ENCODE assay signal across 19 cellular contexts in genomic region chr19:49061000-49061399, GRCh38. TPM values are rescaled to one million over a fixed set of nuclear protein-coding genes. Genes with fewer than 3 reads are reported as not detected.
DNase-seq lines count a peak whose midpoint lies in the region; ATAC-seq, FAIRE-seq and TF ChIP-seq lines count a peak whose summit lies in the region.
"Had no signal": no experiment of that assay in that cellular context is flagged by ENCODE, and none has a peak within 500 bp of the region (broad histone marks: within the 10 kb centered on the region; RNA-seq: fewer than 3 reads in every experiment).

No MANE protein-coding gene starts in this region.

- H3K9me2 ChIP-seq in SK-N-SH = no peaks in the 10 kb centered on the region
- H3K9me2 ChIP-seq in HCT116 (ENCODE audit: insufficient read depth) = no peaks in the 10 kb centered on the region

- intact Hi-C loops in HCT116 (cut with micrococcal nuclease) (no loop called here), K562 (cut with micrococcal nuclease) (no loop called here)

- no TSS peak for BruUV-seq in HCT116 (replicated peaks; lab: Mats Ljungman, UMichigan)
- BruUV-seq in K562 (replicated peaks; lab: Mats Ljungman, UMichigan) = no TSS peak

- H3K9me1 ChIP-seq in K562 (ENCODE audit: control insufficient read depth, insufficient read depth, low read length) = no peaks in the 10 kb centered on the region

- ATAC-seq in SK-N-SH treated with all-trans-retinoic acid at 6 μM for 48 hours (no peak), HCT116 (no peak), K562 (no peak)

- H3K9ac ChIP-seq in SK-N-SH = no peak overlapping the region
- peak overlapping the region; percentile 14; the same call in 1 of the 2 replicates for H3K9ac ChIP-seq in HCT116 (ENCODE audit: low read length)
- no peak overlapping the region for H3K9ac ChIP-seq in K562 (ENCODE audit: insufficient read depth in 1 of 2, low read depth in 2 of 2, low read length in 2 of 2)

- TF ChIP-seq POLR2A in HCT116 (IDR thresholded peaks at IDR 0.05; ENCODE audit: borderline replicate concordance, extremely low read depth, insufficient read depth, insufficient read length) = no peak
- TF ChIP-seq POLR2A in K562 (conservative IDR thresholded peaks at IDR 0.05) = no peak

- peaks cover 0 to 23% of the 10 kb centered on the region in 2 experiments; a peak in 2 of 4 replicates for H3K4me1 ChIP-seq in SK-N-SH (ENCODE audit: control insufficient read depth in 1 of 2, insufficient read depth in 2 of 2, low read depth in 1 of 2, low read length in 1 of 2)
- peaks cover 36 to 86% of the 10 kb centered on the region in 2 experiments for H3K4me1 ChIP-seq in HCT116 (ENCODE audit: control insufficient read depth in 1 of 2, insufficient read depth in 2 of 2, low read length in 2 of 2)
- peaks cover 2 to 46% of the 10 kb centered on the region in 2 experiments; a peak in 4 of 5 replicates for H3K4me1 ChIP-seq in K562 (replicated peaks in 1 of 2; ENCODE audit: control insufficient read depth in 2 of 2, insufficient read depth in 2 of 2, low read length in 2 of 2)

- RAD21 ChIA-PET in HCT116 (lab: Charles Lee; ENCODE audit: low non-redundant PET in 1 of 2, low total read pairs in 2 of 2, uncharacterized antibody in 2 of 2, unreplicated experiment in 2 of 2) = no interaction called here

- H3K36me3 ChIP-seq in SK-N-SH (replicated peaks in 1 of 2; ENCODE audit: control insufficient read depth in 1 of 2, insufficient read depth in 2 of 2, low read length in 1 of 2) = no peaks in the 10 kb centered on the region
- H3K36me3 ChIP-seq in HCT116 (ENCODE audit: control insufficient read depth in 1 of 2, insufficient read depth in 2 of 2, low read length in 2 of 2) = no peaks in the 10 kb centered on the region
- no peaks in the 10 kb centered on the region for H3K36me3 ChIP-seq in K562 (ENCODE audit: control insufficient read depth, insufficient read depth, low read length)
- H3K36me3 ChIP-seq: HAP-1 had no signal

- H3K27ac ChIP-seq in SK-N-SH (ENCODE audit: low read depth in 2 of 2, low read length in 1 of 2) (no peak overlapping the region), HCT116 (ENCODE audit: low read depth, low read length) (no peak overlapping the region), K562 (ENCODE audit: extremely low read depth, low read depth, low read length) (no peak overlapping the region)
- H3K27ac ChIP-seq: 22Rv1, HL-60 had no signal

- POLR2A ChIA-PET in SK-N-SH (lab: Yijun Ruan, JAX) = no interaction called here
- POLR2A ChIA-PET in HCT116 (lab: Charles Lee) = interaction anchor here (0.5 kb wide), 1 partner anchor 67 kb away, joined by 4 read pairs; the partner anchor contains the start of gene RUVBL2
- POLR2A ChIA-PET in K562 (lab: Yijun Ruan, JAX) = interaction anchor here (0.6 to 1.4 kb wide), 2 partner anchors 9 to 395 kb away, joined by 3 to 4 read pairs; no protein-coding TSS in a partner anchor

- WGBS in SK-N-SH (ENCODE audit: low lambda C conversion rate) = 100% methylated on average over 1 of the region's 2 CpGs
- 12% methylated on average over 2 of the region's 2 CpGs for WGBS in K562 (ENCODE audit: insufficient coverage, low coverage, missing lambda C conversion rate)

- H4K20me1 ChIP-seq in SK-N-SH (ENCODE audit: insufficient read depth) (no peaks in the 10 kb centered on the region), HCT116 (ENCODE audit: insufficient read depth) (no peaks in the 10 kb centered on the region), K562 (replicated peaks; ENCODE audit: control insufficient read depth, insufficient read depth, low read length) (peaks cover 4% of the 10 kb centered on the region; the same call in 1 of the 2 replicates)

- no peak for TF ChIP-seq EP300 in SK-N-SH (IDR thresholded peaks at IDR 0.05; ENCODE audit: borderline replicate concordance in 1 of 2, low read depth in 1 of 2, low read length in 1 of 2)
- TF ChIP-seq EP300 in K562 (IDR thresholded peaks at IDR 0.05; ENCODE audit: low read length) = no peak

- no peak for TF ChIP-seq RAD21 in SK-N-SH (IDR thresholded peaks at IDR 0.05; ENCODE audit: low read length)
- no peak for TF ChIP-seq RAD21 in HCT116 (IDR thresholded peaks at IDR 0.05; ENCODE audit: low read depth)
- no peak for TF ChIP-seq RAD21 in K562 (CRISPR knock-in tag; conservative IDR thresholded peaks at IDR 0.05 in 1 of 2, IDR thresholded peaks at IDR 0.05 in 1 of 2)

- no peaks in the 10 kb centered on the region for H3K27me3 ChIP-seq in SK-N-SH (ENCODE audit: insufficient read depth)
- H3K27me3 ChIP-seq in HCT116 (ENCODE audit: insufficient read depth, low read length) = no peaks in the 10 kb centered on the region
- peaks cover 19 to 61% of the 10 kb centered on the region in 2 experiments; a peak in 3 of 5 replicates for H3K27me3 ChIP-seq in K562 (ENCODE audit: control insufficient read depth in 2 of 2, insufficient read depth in 2 of 2, low read length in 2 of 2)

- peaks cover 66% of the 10 kb centered on the region for H3K79me2 ChIP-seq in SK-N-SH (ENCODE audit: insufficient read depth)
- H3K79me2 ChIP-seq in HCT116 (ENCODE audit: insufficient read depth, low read length) = no peaks in the 10 kb centered on the region; the same call in 1 of the 2 replicates
- H3K79me2 ChIP-seq in K562 (ENCODE audit: control insufficient read depth, insufficient read depth, low read length) = no peaks in the 10 kb centered on the region

- TF ChIP-seq CTCF in SK-N-SH (IDR thresholded peaks at IDR 0.05) = no peak
- no peak for TF ChIP-seq CTCF in HCT116 (IDR thresholded peaks at IDR 0.05 in 2 of 3, conservative IDR thresholded peaks at IDR 0.05 in 1 of 3; ENCODE audit: borderline replicate concordance in 1 of 3, insufficient read depth in 1 of 3, low read depth in 2 of 3, low read length in 2 of 3)
- no peak for TF ChIP-seq CTCF in K562 (IDR thresholded peaks at IDR 0.05 in 2 of 3, conservative IDR thresholded peaks at IDR 0.05 in 1 of 3; ENCODE audit: insufficient read depth in 2 of 3, low read depth in 1 of 3, low read length in 3 of 3)

- no peak overlapping the region for H3K4me2 ChIP-seq in SK-N-SH
- H3K4me2 ChIP-seq in HCT116 (ENCODE audit: low read length) = peak overlapping the region; percentile 47
- no peak overlapping the region for H3K4me2 ChIP-seq in K562 (ENCODE audit: insufficient read depth, low read length)

- no peak for FAIRE-seq in K562 (lab: Jason Lieb, UNC)
- FAIRE-seq: GM19239, H1 had no signal

- H3K9me3 ChIP-seq in SK-N-SH (no peaks in the 10 kb centered on the region), HCT116 (ENCODE audit: control insufficient read depth in 1 of 2, insufficient read depth in 1 of 2, low read depth in 1 of 2, low read length in 2 of 2) (no peaks in the 10 kb centered on the region), K562 (replicated peaks; ENCODE audit: control insufficient read depth, insufficient read depth, low read depth, low read length) (no peaks in the 10 kb centered on the region)
- H3K9me3 ChIP-seq: HAP-1 had no signal

- H3K4me3 ChIP-seq in SK-N-SH (ENCODE audit: low read depth in 2 of 2, low read length in 1 of 2) = no peak overlapping the region
- H3K4me3 ChIP-seq in HCT116 (replicated peaks in 1 of 2; ENCODE audit: low read depth in 1 of 2, low read length in 2 of 2) = no peak overlapping the region
- H3K4me3 ChIP-seq in K562 = no peak overlapping the region
- H3K4me3 ChIP-seq: HAP-1 had no signal

- peaks cover 12% of the 10 kb centered on the region for H3F3A ChIP-seq in SK-N-SH (replicated peaks; ENCODE audit: insufficient read depth)

- DNase-seq in SK-N-SH = no peak
- no peak for DNase-seq in HCT116 (ENCODE audit: low read depth, low spot score)
- no peak for DNase-seq in K562 (ENCODE audit: extremely low read depth in 1 of 4, low spot score in 3 of 4)
- no peak for DNase-seq in cortex of kidney (lab: John Stamatoyannopoulos, UW)
- no peak for DNase-seq in germinal center (ENCODE audit: low spot score)
- no peak for DNase-seq in RKO (ENCODE audit: low spot score)
- DNase-seq: ACHN; C1 segment of cervical spinal cord; CD4-positive, alpha-beta memory T cell; COR-L47; DMS53; GF-D8; KBM-7 had no signal

- in situ Hi-C loops in K562 (cut with MboI) = no loop called here

- CTCF ChIA-PET in SK-N-SH (lab: Yijun Ruan, JAX) (interaction anchor here (1.4 to 3.0 kb wide), 4 partner anchors 8 to 147 kb away, joined by 3 to 10 read pairs (median 6); partner anchors contain the start of genes GYS1 and RUVBL2), HCT116 (lab: Charles Lee) (interaction anchor here (1.0 to 1.5 kb wide), 2 partner anchors 13 to 30 kb away, joined by 3 to 6 read pairs; no protein-coding TSS in a partner anchor), K562 (lab: Yijun Ruan, JAX; ENCODE audit: low intra/inter-chr PET ratio) (no interaction called here)

- no peak overlapping the region for H2AFZ ChIP-seq in SK-N-SH (ENCODE audit: low read depth)
- no peak overlapping the region for H2AFZ ChIP-seq in HCT116 (ENCODE audit: low read depth, low read length, poor library complexity, severe bottlenecking)
- no peak overlapping the region for H2AFZ ChIP-seq in K562 (ENCODE audit: low read depth, low read length)

RNA-seq across cellular contexts. Expression of gene CGB7, which starts 3.5 kb away (rescaled TPM):
- polyA plus RNA-seq in SK-N-SH (2012; rRNA removed) = 2.0 and 2.1 TPM in 2 replicates
- polyA plus RNA-seq in SK-N-SH (2012; cell fraction: cytosol; rRNA removed) = 0.53 and 0.93 TPM in 2 replicates
- 14.3 and 19.4 TPM in 2 replicates for polyA plus RNA-seq in SK-N-SH (2012; cell fraction: nucleus; rRNA removed)
- total RNA-seq in HCT116 (2021; ENCODE audit: unreplicated experiment) = 5.4 TPM
- 4.4 and 4.5 TPM in 2 replicates for polyA plus RNA-seq in HCT116 (2012)
- total RNA-seq in K562 (2011; cell fraction: chromatin; rRNA removed; ENCODE audit: low replicate concordance) = not detected in 2 replicates
- not detected in 2 replicates for total RNA-seq in K562 (2011; cell fraction: nucleolus; rRNA removed)
- total RNA-seq in K562 (2011; cell fraction: nucleoplasm; rRNA removed) = not detected in 2 replicates
- total RNA-seq in K562 (2014; rRNA removed) = not detected in 2 replicates
- not detected in 2 replicates for total RNA-seq in K562 (2014; rRNA removed; fragmentation: Illumina TruSeq; extraction: Trizol)
- total RNA-seq in K562 (2015; rRNA removed; fragmentation: Illumina TruSeq; extraction: Trizol) = not detected in 2 replicates
- total RNA-seq in K562 (2021) = not detected in 2 replicates
- polyA plus RNA-seq in K562 (2011; rRNA removed) = not detected in 2 replicates
- polyA plus RNA-seq in K562 (2011; cell fraction: cytosol; rRNA removed) = 0.18 TPM in 1 of 2 replicates, not detected in the other
- polyA plus RNA-seq in K562 (2011; cell fraction: nucleus; rRNA removed) = 0.06 TPM in 1 of 2 replicates, not detected in the other
- polyA plus RNA-seq in K562 (2012) = 0.04 TPM in 1 of 2 replicates, not detected in the other
- not detected in 2 replicates for polyA plus RNA-seq in K562 (2014; fragmentation: Illumina TruSeq; extraction: Trizol)
- polyA plus RNA-seq in K562 (2014; fragmentation: Nextera tagmentation; extraction: Ambion mirVana) = not detected
- not detected in 2 replicates for polyA plus RNA-seq in K562 (2014; rRNA removed)
- polyA minus RNA-seq in K562 (2011; rRNA and poly(A)+ RNA removed) = not detected in 2 replicates
- polyA minus RNA-seq in K562 (2011; cell fraction: cytosol; rRNA and poly(A)+ RNA removed) = not detected in 2 replicates
- polyA minus RNA-seq in K562 (2011; cell fraction: nucleus; rRNA and poly(A)+ RNA removed) = not detected in 2 replicates
- total RNA-seq: CD4-positive, alpha-beta memory T cell had no signal
- polyA plus RNA-seq: CD4-positive, alpha-beta memory T cell had no signal

RNA-seq across cellular contexts. Expression of gene NTF4, which starts 3.6 kb away (rescaled TPM):
- polyA plus RNA-seq in SK-N-SH (2012; rRNA removed) (0.66 and 1.6 TPM in 2 replicates), K562 (2011; rRNA removed) (not detected in 2 replicates), K562 (2014; fragmentation: Illumina TruSeq; extraction: Trizol) (not detected in 2 replicates), K562 (2014; fragmentation: Nextera tagmentation; extraction: Ambion mirVana) (not detected), K562 (2014; rRNA removed) (not detected in 2 replicates)
- 0.68 and 0.71 TPM in 2 replicates for polyA plus RNA-seq in SK-N-SH (2012; cell fraction: cytosol; rRNA removed)
- polyA plus RNA-seq in SK-N-SH (2012; cell fraction: nucleus; rRNA removed) = 4.8 and 7.8 TPM in 2 replicates
- total RNA-seq in HCT116 (2021; ENCODE audit: unreplicated experiment) (1.7 TPM), K562 (2014; rRNA removed) (not detected in 2 replicates), K562 (2014; rRNA removed; fragmentation: Illumina TruSeq; extraction: Trizol) (not detected in 2 replicates), K562 (2015; rRNA removed; fragmentation: Illumina TruSeq; extraction: Trizol) (not detected in 2 replicates), K562 (2021) (not detected in 2 replicates)
- 2.1 and 2.3 TPM in 2 replicates for polyA plus RNA-seq in HCT116 (2012)
- not detected in 2 replicates for total RNA-seq in K562 (2011; cell fraction: chromatin; rRNA removed; ENCODE audit: low replicate concordance)
- not detected in 2 replicates for total RNA-seq in K562 (2011; cell fraction: nucleolus; rRNA removed)
- total RNA-seq in K562 (2011; cell fraction: nucleoplasm; rRNA removed) = not detected in 2 replicates
- not detected in 2 replicates for polyA plus RNA-seq in K562 (2011; cell fraction: cytosol; rRNA removed)
- polyA plus RNA-seq in K562 (2011; cell fraction: nucleus; rRNA removed) = not detected in 2 replicates
- polyA plus RNA-seq in K562 (2012) = 0.18 TPM in 1 of 2 replicates, not detected in the other
- not detected in 2 replicates for polyA minus RNA-seq in K562 (2011; rRNA and poly(A)+ RNA removed)
- polyA minus RNA-seq in K562 (2011; cell fraction: cytosol; rRNA and poly(A)+ RNA removed) = not detected in 2 replicates
- not detected in 2 replicates for polyA minus RNA-seq in K562 (2011; cell fraction: nucleus; rRNA and poly(A)+ RNA removed)
- total RNA-seq: CD4-positive, alpha-beta memory T cell had no signal
- polyA plus RNA-seq: CD4-positive, alpha-beta memory T cell had no signal

RNA-seq across cellular contexts. Expression of gene KCNA7, which starts 11.5 kb away (rescaled TPM):
- polyA plus RNA-seq in SK-N-SH (2012; rRNA removed) (0.02 TPM in 1 of 2 replicates, not detected in the other), K562 (2011; rRNA removed) (not detected in 2 replicates), K562 (2014; fragmentation: Illumina TruSeq; extraction: Trizol) (0.04 TPM in 1 of 2 replicates, not detected in the other), K562 (2014; fragmentation: Nextera tagmentation; extraction: Ambion mirVana) (not detected), K562 (2014; rRNA removed) (not detected in 2 replicates)
- polyA plus RNA-seq in SK-N-SH (2012; cell fraction: cytosol; rRNA removed) = 0.01 TPM in 1 of 2 replicates, not detected in the other
- polyA plus RNA-seq in SK-N-SH (2012; cell fraction: nucleus; rRNA removed) = 0.02 TPM in 1 of 2 replicates, not detected in the other
- total RNA-seq in HCT116 (2021; ENCODE audit: unreplicated experiment) (not detected), K562 (2014; rRNA removed) (0.04 and 0.05 TPM in 2 replicates), K562 (2014; rRNA removed; fragmentation: Illumina TruSeq; extraction: Trizol) (0.04 TPM in 1 of 2 replicates, not detected in the other), K562 (2015; rRNA removed; fragmentation: Illumina TruSeq; extraction: Trizol) (not detected in 2 replicates), K562 (2021) (not detected in 2 replicates)
- 0.02 and 0.10 TPM in 2 replicates for polyA plus RNA-seq in HCT116 (2012)
- total RNA-seq in K562 (2011; cell fraction: chromatin; rRNA removed; ENCODE audit: low replicate concordance) = 0.12 TPM in 1 of 2 replicates, not detected in the other
- total RNA-seq in K562 (2011; cell fraction: nucleolus; rRNA removed) = 0.13 and 0.17 TPM in 2 replicates
- 0.15 TPM in 1 of 2 replicates, not detected in the other for total RNA-seq in K562 (2011; cell fraction: nucleoplasm; rRNA removed)
- polyA plus RNA-seq in K562 (2011; cell fraction: cytosol; rRNA removed) = 0.01 TPM in 1 of 2 replicates, not detected in the other
- not detected in 2 replicates for polyA plus RNA-seq in K562 (2011; cell fraction: nucleus; rRNA removed)
- polyA plus RNA-seq in K562 (2012) = 0.01 and 0.04 TPM in 2 replicates
- polyA minus RNA-seq in K562 (2011; rRNA and poly(A)+ RNA removed) = 0.06 and 0.07 TPM in 2 replicates
- not detected in 2 replicates for polyA minus RNA-seq in K562 (2011; cell fraction: cytosol; rRNA and poly(A)+ RNA removed)
- polyA minus RNA-seq in K562 (2011; cell fraction: nucleus; rRNA and poly(A)+ RNA removed) = not detected in 2 replicates
- total RNA-seq: CD4-positive, alpha-beta memory T cell had no signal
- polyA plus RNA-seq: CD4-positive, alpha-beta memory T cell had no signal

RNA-seq across cellular contexts. Expression of gene CGB8, which starts 12.1 kb away (rescaled TPM):
- polyA plus RNA-seq in SK-N-SH (2012; rRNA removed) (0.13 TPM in 1 of 2 replicates, not detected in the other), K562 (2011; rRNA removed) (not detected in 2 replicates), K562 (2014; fragmentation: Illumina TruSeq; extraction: Trizol) (not detected in 2 replicates), K562 (2014; fragmentation: Nextera tagmentation; extraction: Ambion mirVana) (not detected), K562 (2014; rRNA removed) (not detected in 2 replicates)
- polyA plus RNA-seq in SK-N-SH (2012; cell fraction: cytosol; rRNA removed) = not detected in 2 replicates
- 0.23 and 0.29 TPM in 2 replicates for polyA plus RNA-seq in SK-N-SH (2012; cell fraction: nucleus; rRNA removed)
- total RNA-seq in HCT116 (2021; ENCODE audit: unreplicated experiment) (0.34 TPM), K562 (2014; rRNA removed) (not detected in 2 replicates), K562 (2014; rRNA removed; fragmentation: Illumina TruSeq; extraction: Trizol) (not detected in 2 replicates), K562 (2015; rRNA removed; fragmentation: Illumina TruSeq; extraction: Trizol) (not detected in 2 replicates), K562 (2021) (not detected in 2 replicates)
- 0.44 and 0.52 TPM in 2 replicates for polyA plus RNA-seq in HCT116 (2012)
- total RNA-seq in K562 (2011; cell fraction: chromatin; rRNA removed; ENCODE audit: low replicate concordance) = not detected in 2 replicates
- not detected in 2 replicates for total RNA-seq in K562 (2011; cell fraction: nucleolus; rRNA removed)
- total RNA-seq in K562 (2011; cell fraction: nucleoplasm; rRNA removed) = not detected in 2 replicates
- polyA plus RNA-seq in K562 (2011; cell fraction: cytosol; rRNA removed) = not detected in 2 replicates
- not detected in 2 replicates for polyA plus RNA-seq in K562 (2011; cell fraction: nucleus; rRNA removed)
- polyA plus RNA-seq in K562 (2012) = not detected in 2 replicates
- polyA minus RNA-seq in K562 (2011; rRNA and poly(A)+ RNA removed) = not detected in 2 replicates
- not detected in 2 replicates for polyA minus RNA-seq in K562 (2011; cell fraction: cytosol; rRNA and poly(A)+ RNA removed)
- not detected in 2 replicates for polyA minus RNA-seq in K562 (2011; cell fraction: nucleus; rRNA and poly(A)+ RNA removed)
- total RNA-seq: CD4-positive, alpha-beta memory T cell; H1 had no signal
- polyA plus RNA-seq: CD4-positive, alpha-beta memory T cell had no signal

RNA-seq across cellular contexts. Expression of gene CGB5, which starts 17.4 kb away (rescaled TPM):
- 0.11 and 0.16 TPM in 2 replicates for polyA plus RNA-seq in SK-N-SH (2012; rRNA removed)
- polyA plus RNA-seq in SK-N-SH (2012; cell fraction: cytosol; rRNA removed) = 0.08 TPM in 1 of 2 replicates, not detected in the other
- not detected in 2 replicates for polyA plus RNA-seq in SK-N-SH (2012; cell fraction: nucleus; rRNA removed)
- not detected for total RNA-seq in HCT116 (2021; ENCODE audit: unreplicated experiment)
- 0.99 and 1.8 TPM in 2 replicates for polyA plus RNA-seq in HCT116 (2012)
- total RNA-seq in K562 (2011; cell fraction: chromatin; rRNA removed; ENCODE audit: low replicate concordance) = not detected in 2 replicates
- total RNA-seq in K562 (2011; cell fraction: nucleolus; rRNA removed) = not detected in 2 replicates
- not detected in 2 replicates for total RNA-seq in K562 (2011; cell fraction: nucleoplasm; rRNA removed)
- total RNA-seq in K562 (2014; rRNA removed) = not detected in 2 replicates
- total RNA-seq in K562 (2014; rRNA removed; fragmentation: Illumina TruSeq; extraction: Trizol) = not detected in 2 replicates
- total RNA-seq in K562 (2015; rRNA removed; fragmentation: Illumina TruSeq; extraction: Trizol) = not detected in 2 replicates
- not detected in 2 replicates for total RNA-seq in K562 (2021)
- not detected in 2 replicates for polyA plus RNA-seq in K562 (2011; rRNA removed)
- polyA plus RNA-seq in K562 (2011; cell fraction: cytosol; rRNA removed) = not detected in 2 replicates
- polyA plus RNA-seq in K562 (2011; cell fraction: nucleus; rRNA removed) = not detected in 2 replicates
- not detected in 2 replicates for polyA plus RNA-seq in K562 (2012)
- not detected in 2 replicates for polyA plus RNA-seq in K562 (2014; fragmentation: Illumina TruSeq; extraction: Trizol)
- not detected for polyA plus RNA-seq in K562 (2014; fragmentation: Nextera tagmentation; extraction: Ambion mirVana)
- not detected in 2 replicates for polyA plus RNA-seq in K562 (2014; rRNA removed)
- polyA minus RNA-seq in K562 (2011; rRNA and poly(A)+ RNA removed) = not detected in 2 replicates
- polyA minus RNA-seq in K562 (2011; cell fraction: cytosol; rRNA and poly(A)+ RNA removed) = not detected in 2 replicates
- not detected in 2 replicates for polyA minus RNA-seq in K562 (2011; cell fraction: nucleus; rRNA and poly(A)+ RNA removed)
- total RNA-seq: CD4-positive, alpha-beta memory T cell had no signal
- polyA plus RNA-seq: CD4-positive, alpha-beta memory T cell had no signal
